ENCODE assay signal across 26 cellular contexts in genomic region chr1:81317191-81317590, GRCh38.
"Had no signal": no experiment of that assay in that cellular context is flagged by ENCODE, and none has a peak within 500 bp of the region (broad histone marks: within the 10 kb centered on the region; RNA-seq: fewer than 3 reads in every experiment).

No MANE protein-coding gene starts in this region.

- H3K27me3 ChIP-seq: foreskin keratinocyte, spleen, testis, tibial nerve, upper lobe of right lung, vagina had no signal

- H3K27ac ChIP-seq: coronary artery, foreskin keratinocyte, lower lobe of right lung, parathyroid adenoma, prostate gland, spleen, testis, tibial nerve, upper lobe of right lung, vagina had no signal

- DNase-seq: effector CD4-positive, alpha-beta T cell; endodermal cell; erythroblast; foreskin keratinocyte; hippocampal formation; kidney glomerular epithelial cell; lower lobe of right lung; midbrain; spleen; stimulated activated CD4-positive, alpha-beta T cell treated with anti-CD3 and anti-CD28 coated beads, Interleukin-15, amount 100 ng/mL, for 24 hours; stimulated activated CD4-positive, alpha-beta T cell treated with anti-CD3 and anti-CD28 coated beads, Interleukin-1b, Interleukin-23, amount 100 ng/mL, for 48 hours; stimulated activated CD4-positive, alpha-beta T cell treated with anti-CD3 and anti-CD28 coated beads, Interleukin-4, amount 100 ng/mL, for 24 hours; stimulated activated naive CD8-positive, alpha-beta T cell treated with anti-CD3 and anti-CD28 coated beads, Interleukin-15, amount 100 ng/mL, for 72 hours; testis; upper lobe of right lung had no signal

- H3K4me3 ChIP-seq: coronary artery, lower lobe of right lung, prostate gland, spleen, testis, tibial nerve, upper lobe of right lung, vagina had no signal

- H3K27ac Mint-ChIP-seq: endodermal cell; memory B cell; natural killer cell treated with Interleukin-12 subunit alpha and Interleukin-12 subunit beta and Interleukin-15 and Interleukin-18, amount 100 ng/mL, for 72 hours; stimulated activated memory B cell treated with anti-CD40 and anti-IgM and Interleukin-4, amounts not matched to agents 10 μg/mL and 1 μg/mL and 100 μg/mL, for 72 hours; stimulated activated naive CD8-positive, alpha-beta T cell treated with anti-CD3 and anti-CD28 coated beads, Interleukin-15, amount 100 ng/mL, for 72 hours had no signal

- H3K27me3 Mint-ChIP-seq: memory B cell; natural killer cell treated with Interleukin-12 subunit alpha and Interleukin-12 subunit beta and Interleukin-15 and Interleukin-18, amount 100 ng/mL, for 72 hours; stimulated activated memory B cell treated with anti-CD40 and anti-IgM and Interleukin-4, amounts not matched to agents 10 μg/mL and 1 μg/mL and 100 μg/mL, for 72 hours; stimulated activated naive CD8-positive, alpha-beta T cell treated with anti-CD3 and anti-CD28 coated beads, Interleukin-15, amount 100 ng/mL, for 72 hours had no signal

- H3K36me3 Mint-ChIP-seq: memory B cell; natural killer cell treated with Interleukin-12 subunit alpha and Interleukin-12 subunit beta and Interleukin-15 and Interleukin-18, amount 100 ng/mL, for 72 hours; stimulated activated memory B cell treated with anti-CD40 and anti-IgM and Interleukin-4, amounts not matched to agents 10 μg/mL and 1 μg/mL and 100 μg/mL, for 72 hours had no signal

- ATAC-seq: foreskin keratinocyte; left lobe of liver; lower lobe of right lung; natural killer cell treated with Interleukin-12 subunit alpha and Interleukin-12 subunit beta and Interleukin-15 and Interleukin-18, amount 100 ng/mL, for 72 hours; sciatic nerve; stimulated activated memory B cell treated with anti-CD40 and anti-IgM and Interleukin-4, amounts not matched to agents 10 μg/mL and 1 μg/mL and 100 μg/mL, for 72 hours; stimulated activated naive CD8-positive, alpha-beta T cell treated with anti-CD3 and anti-CD28 coated beads, Interleukin-15, amount 100 ng/mL, for 72 hours; upper lobe of right lung had no signal

- H3K4me1 Mint-ChIP-seq: memory B cell; stimulated activated memory B cell treated with anti-CD40 and anti-IgM and Interleukin-4, amounts not matched to agents 10 μg/mL and 1 μg/mL and 100 μg/mL, for 72 hours; stimulated activated naive CD8-positive, alpha-beta T cell treated with anti-CD3 and anti-CD28 coated beads, Interleukin-15, amount 100 ng/mL, for 72 hours had no signal

- H3K36me3 ChIP-seq: lower lobe of right lung, prostate gland, spleen, tibial nerve, upper lobe of right lung, vagina had no signal

- H3K4me3 Mint-ChIP-seq: endodermal cell; memory B cell; natural killer cell treated with Interleukin-12 subunit alpha and Interleukin-12 subunit beta and Interleukin-15 and Interleukin-18, amount 100 ng/mL, for 72 hours; stimulated activated memory B cell treated with anti-CD40 and anti-IgM and Interleukin-4, amounts not matched to agents 10 μg/mL and 1 μg/mL and 100 μg/mL, for 72 hours; stimulated activated naive CD8-positive, alpha-beta T cell treated with anti-CD3 and anti-CD28 coated beads, Interleukin-15, amount 100 ng/mL, for 72 hours had no signal

- H3K9me3 Mint-ChIP-seq: endodermal cell; stimulated activated memory B cell treated with anti-CD40 and anti-IgM and Interleukin-4, amounts not matched to agents 10 μg/mL and 1 μg/mL and 100 μg/mL, for 72 hours; stimulated activated naive CD8-positive, alpha-beta T cell treated with anti-CD3 and anti-CD28 coated beads, Interleukin-15, amount 100 ng/mL, for 72 hours had no signal

- H3K4me1 ChIP-seq: foreskin keratinocyte, parathyroid adenoma, prostate gland, tibial nerve, upper lobe of right lung, vagina had no signal

- FAIRE-seq: endothelial cell of umbilical vein had no signal

- H3K9me3 ChIP-seq: lower lobe of right lung, prostate gland, spleen, testis, tibial nerve, upper lobe of right lung, vagina had no signal
